In the genomic region with DNA sequence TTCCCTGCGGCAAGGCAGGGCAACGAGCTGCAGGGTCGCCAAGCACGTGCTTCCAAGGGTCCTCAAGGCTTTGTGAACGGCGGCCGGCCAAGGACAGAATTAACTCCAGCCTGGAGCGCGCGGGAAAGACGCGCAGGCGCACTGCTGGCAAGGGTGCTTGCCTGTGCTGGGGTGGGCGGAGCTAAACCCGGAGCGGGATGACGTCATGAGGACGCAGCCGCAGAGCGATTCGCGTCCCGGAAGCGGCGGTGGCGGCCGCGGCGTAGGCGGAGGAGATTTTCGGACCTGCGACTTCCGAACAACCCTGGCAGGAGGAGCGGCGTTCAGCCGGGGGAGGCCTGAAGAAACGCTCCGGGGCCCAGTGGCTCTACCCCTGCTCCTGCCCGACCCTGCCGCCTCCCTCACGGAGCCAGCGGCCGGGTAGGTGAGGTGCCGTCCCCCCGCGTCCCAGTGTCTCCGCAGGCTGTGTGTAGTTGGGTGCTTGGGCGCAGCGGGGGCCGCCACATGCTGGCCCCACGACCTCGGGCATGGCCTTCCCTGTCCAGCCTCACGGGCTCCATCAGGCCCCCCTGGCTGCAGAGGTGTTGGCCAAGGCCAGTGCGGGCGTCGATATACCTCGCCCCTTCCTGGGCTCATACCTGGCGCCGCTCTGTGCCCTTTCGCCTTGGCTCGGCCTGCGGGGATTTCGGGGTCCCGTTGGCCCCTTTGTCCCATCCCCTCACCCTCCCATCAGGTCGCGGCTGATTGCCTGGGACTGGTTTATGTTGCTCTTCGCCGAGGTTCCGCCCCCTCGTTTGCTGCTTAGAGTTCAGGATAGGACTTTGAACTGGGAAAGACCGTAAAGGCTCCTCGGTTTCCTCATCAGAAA, we compare ENCODE assay signal across 8 cellular contexts. TPM values are rescaled to one million over a fixed set of nuclear protein-coding genes. Genes with fewer than 3 reads are reported as not detected.
DNase-seq lines count a peak whose midpoint lies in the region; ATAC-seq and TF ChIP-seq lines count a peak whose summit lies in the region.

A gene with protein sequence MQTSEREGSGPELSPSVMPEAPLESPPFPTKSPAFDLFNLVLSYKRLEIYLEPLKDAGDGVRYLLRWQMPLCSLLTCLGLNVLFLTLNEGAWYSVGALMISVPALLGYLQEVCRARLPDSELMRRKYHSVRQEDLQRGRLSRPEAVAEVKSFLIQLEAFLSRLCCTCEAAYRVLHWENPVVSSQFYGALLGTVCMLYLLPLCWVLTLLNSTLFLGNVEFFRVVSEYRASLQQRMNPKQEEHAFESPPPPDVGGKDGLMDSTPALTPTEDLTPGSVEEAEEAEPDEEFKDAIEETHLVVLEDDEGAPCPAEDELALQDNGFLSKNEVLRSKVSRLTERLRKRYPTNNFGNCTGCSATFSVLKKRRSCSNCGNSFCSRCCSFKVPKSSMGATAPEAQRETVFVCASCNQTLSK (plus strand): TSS at position 227 of the 868 bp plus-strand sequence. CDS start 1,350 bp downstream, outside the sequence.

- H3K9me3 ChIP-seq in BE2C = no peaks in the 10 kb centered on the region

- peak; percentile 78 for ATAC-seq in HG03439 (IDR thresholded peaks at IDR 0.05; ENCODE audit: unreplicated experiment)

- peak; percentile 97 for DNase-seq in BE2C
- peak; percentile 96 for DNase-seq in GM19238 (ENCODE audit: insufficient read length, low spot score)
- peak; percentile 59 to 82 for DNase-seq in NCI-H524 (lab: John Stamatoyannopoulos, UW)
- peak; percentile 98 for DNase-seq in activated CD4-positive, alpha-beta T cell treated with anti-CD3 and anti-CD28 coated beads for 48 hours
- peak; percentile 96 for DNase-seq in kidney tubule cell (ENCODE audit: low spot score)
- DNase-seq in stimulated activated CD4-positive, alpha-beta T cell treated with anti-CD3 and anti-CD28 coated beads, Interleukin-1b, Interleukin-23, amount 100 ng/mL, for 1 hour (ENCODE audit: low read depth in 2 of 2) = peak; percentile 87 to 93

- H3K4me1 ChIP-seq in BE2C = 0 out of 2 replicates have a peak, but pooled peaks cover 3% of the 10 kb centered on the region

- H3K27ac ChIP-seq in cingulate gyrus (ENCODE audit: low read depth, low read length) = peak within 1 kb of the TSS; percentile 75

- H3K27me3 ChIP-seq in BE2C = no peaks in the 10 kb centered on the region

- H3K36me3 ChIP-seq in BE2C = no peaks in the 10 kb centered on the region

- no peak for TF ChIP-seq CTCF in BE2C (IDR thresholded peaks at IDR 0.05; ENCODE audit: low read depth, low read length)

- peak within 1 kb of the TSS; percentile 86 for H3K4me3 ChIP-seq in BE2C (ENCODE audit: low read depth, low read length)

RNA-seq across cellular contexts. Expression of the gene that starts here (rescaled TPM):
- 42.3 TPM for polyA plus RNA-seq in BE2C (2012; ENCODE audit: insufficient read depth, insufficient read length, low read depth)

Comparison
In these comparisons a context has a peak if more than half of its experiments do, and no peak if none do; other contexts are left out.
1. Peak in every context shown above with its lines: DNase-seq, ATAC-seq, H3K4me3 ChIP-seq and H3K27ac ChIP-seq.